ENCODE assay signal across 8 cellular contexts in the genomic region with DNA sequence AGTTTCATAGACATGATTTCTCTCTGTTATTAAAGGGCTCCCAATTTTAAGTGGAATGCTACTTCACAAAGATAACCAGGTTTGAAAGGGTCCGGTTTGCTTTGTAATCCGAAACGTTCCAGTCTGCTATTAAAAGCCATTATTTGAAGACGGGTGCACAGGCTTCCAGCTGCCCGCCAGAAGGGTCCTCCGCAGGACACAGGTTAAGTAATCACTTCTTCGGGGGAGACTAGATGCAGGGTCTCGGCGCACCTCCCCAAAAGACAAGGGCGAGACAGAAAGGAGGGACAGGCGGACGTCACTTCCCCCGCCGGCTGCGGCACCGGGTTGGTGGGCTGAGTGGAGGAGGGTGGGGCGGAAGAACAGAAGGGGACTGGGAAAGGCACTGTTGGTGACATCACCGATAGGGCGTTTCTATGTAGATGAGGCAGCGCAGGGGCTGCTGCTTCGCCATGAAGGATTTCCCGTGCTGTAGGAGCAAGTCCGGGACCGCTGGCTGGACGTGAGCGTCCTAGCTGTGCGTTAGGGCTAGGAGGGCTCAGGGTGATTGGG. TPM values are rescaled to one million over a fixed set of nuclear protein-coding genes. Genes with fewer than 3 reads are reported as not detected.
DNase-seq lines count a peak whose midpoint lies in the region; ATAC-seq, FAIRE-seq and TF ChIP-seq lines count a peak whose summit lies in the region.

No MANE protein-coding gene starts in this region.

- FAIRE-seq in H54 (lab: Jason Lieb, UNC), result peak; percentile 90

- WGBS in stomach, 5 donors, result 0 to 1% (median 1%) methylated on average over 27 of the region's 27 CpGs

- TF ChIP-seq CTCF in DOHH2 (IDR thresholded peaks at IDR 0.05; ENCODE audit: low read depth, low read length, poor library complexity, severe bottlenecking), result no peak
- TF ChIP-seq CTCF in foreskin keratinocyte (conservative IDR thresholded peaks at IDR 0.05), result no peak
- no peak for TF ChIP-seq CTCF in neural crest cell (conservative IDR thresholded peaks at IDR 0.05)
- peak in 1 of 7 experiments; percentile 19 for TF ChIP-seq CTCF in stomach (IDR thresholded peaks at IDR 0.05)

- H3K4me2 ChIP-seq in DOHH2 (ENCODE audit: low read length), result peak overlapping the region; percentile 98

- H3K27ac ChIP-seq in DOHH2 (ENCODE audit: low read depth, low read length) (peak overlapping the region; percentile 93), foreskin keratinocyte (peak overlapping the region; percentile 100), stomach (peak overlapping the region; percentile 88 to 98 (median 92))

- H3K36me3 ChIP-seq in DOHH2 (ENCODE audit: control insufficient read depth, low read length) (no peaks in the 10 kb centered on the region; the same call in 1 of the 2 replicates), stomach (no peaks in the 10 kb centered on the region)

- H3K27ac Mint-ChIP-seq in neural crest cell (ENCODE audit: unreplicated experiment), result no peak overlapping the region

- H3K4me1 ChIP-seq in DOHH2 (ENCODE audit: control insufficient read depth, low read length), result peaks cover 68% of the 10 kb centered on the region
- peaks cover 14% of the 10 kb centered on the region for H3K4me1 ChIP-seq in foreskin keratinocyte
- peaks cover 0 to 19% (median 18%) of the 10 kb centered on the region in 4 donors for H3K4me1 ChIP-seq in stomach

- peaks cover 2% of the 10 kb centered on the region for H3K36me3 Mint-ChIP-seq in neural crest cell (ENCODE audit: low read depth)

- H3K79me2 ChIP-seq in DOHH2 (ENCODE audit: control insufficient read depth, low read length), result no peaks in the 10 kb centered on the region

- TF ChIP-seq POLR2A in H54 (IDR thresholded peaks at IDR 0.05; ENCODE audit: low read depth, low read length), result peak; percentile 55
- no peak for TF ChIP-seq POLR2A in stomach (IDR thresholded peaks at IDR 0.05)

- peak; percentile 28 for TF ChIP-seq EP300 in stomach (IDR thresholded peaks at IDR 0.05)

- ATAC-seq in foreskin keratinocyte, result peak; percentile 93

- H3K9me3 ChIP-seq in DOHH2 (ENCODE audit: control insufficient read depth, insufficient read depth, low read length) (no peaks in the 10 kb centered on the region), stomach (peaks cover 0 to 15% (median 5%) of the 10 kb centered on the region in 4 donors)

- H3K9me3 Mint-ChIP-seq in neural crest cell, result no peaks in the 10 kb centered on the region

- H3K4me1 Mint-ChIP-seq in neural crest cell, result peaks cover 19% of the 10 kb centered on the region

- H3K27me3 Mint-ChIP-seq in neural crest cell (ENCODE audit: low read depth), result no peaks in the 10 kb centered on the region

- no peaks in the 10 kb centered on the region for H3K9me2 ChIP-seq in DOHH2 (replicated peaks; ENCODE audit: control insufficient read depth, low read length)

- intact Hi-C loops in stomach (cut with DNase I; ENCODE audit: low total_unique reads), result no loop called here

- no peaks in the 10 kb centered on the region for H4K20me1 ChIP-seq in DOHH2 (ENCODE audit: control insufficient read depth, insufficient read depth, low read depth, low read length)

- H3K4me3 Mint-ChIP-seq in neural crest cell, result no peak overlapping the region

- H3K4me3 ChIP-seq in DOHH2 (ENCODE audit: low read length) (peak overlapping the region; percentile 77), stomach (peak overlapping the region; percentile 38 to 47 (median 46))

- H3F3A ChIP-seq in DOHH2 (ENCODE audit: control insufficient read depth, insufficient read depth), result peaks cover 33% of the 10 kb centered on the region

- H3K27me3 ChIP-seq in DOHH2 (ENCODE audit: control insufficient read depth, low read length) (no peaks in the 10 kb centered on the region), foreskin keratinocyte (no peaks in the 10 kb centered on the region), stomach (no peaks in the 10 kb centered on the region)

- DNase-seq in H54 (ENCODE audit: insufficient read length, low spot score), result peak; percentile 94
- DNase-seq in LoVo (ENCODE audit: low spot score), result peak; percentile 94
- peak; percentile 99 for DNase-seq in RPMI8226
- peak; percentile 99 for DNase-seq in activated effector memory CD4-positive, alpha-beta T cell treated with Interleukin-2 at 50 U/mL for 16 hours
- DNase-seq in foreskin keratinocyte, result peak; percentile 95
- DNase-seq in neural crest cell (ENCODE audit: low read depth, low spot score), result peak; percentile 88
- DNase-seq in stomach, result peak; percentile 99

RNA-seq across cellular contexts. Expression of a gene that starts 8.9 kb away (rescaled TPM):
- 2,556 and 4,441 TPM in 2 replicates for total RNA-seq in foreskin keratinocyte
- polyA plus RNA-seq in foreskin keratinocyte, result not detected in 2 replicates
- 2,478 and 3,042 TPM in 2 replicates for total RNA-seq in neural crest cell
- total RNA-seq in stomach, result 1,000 to 10,000 TPM in 1 of 5 donors, under 1 TPM in 4; under 0.01 to 9,966 (median under 0.01) TPM
- not detected for polyA plus RNA-seq in stomach

RNA-seq across cellular contexts. Expression of a gene that starts 17.1 kb away (rescaled TPM):
- total RNA-seq in foreskin keratinocyte (17.1 and 17.2 TPM in 2 replicates), neural crest cell (52.6 and 54.1 TPM in 2 replicates), stomach (100 to 1,000 TPM in 1 of 5 donors, 10 to 100 TPM in 4; 14.0 to 942 (median 49.1) TPM)
- polyA plus RNA-seq in foreskin keratinocyte (8.1 and 8.8 TPM in 2 replicates), stomach (10 to 100 TPM; 17.0 to 27.1 (median 26.2) TPM)

Comparison
In these comparisons a context has a peak if more than half of its experiments do, and no peak if none do; other contexts are left out.
1. Peak in every context shown above with its lines: DNase-seq, ATAC-seq, H3K4me3 ChIP-seq and H3K27ac ChIP-seq.